Comparison of ENCODE assay signal across 8 cellular contexts in genomic region chrX:53088136-53088974, GRCh38. TPM values are rescaled to one million over a fixed set of nuclear protein-coding genes. Genes with fewer than 3 reads are reported as not detected.
DNase-seq lines count a peak whose midpoint lies in the region; ATAC-seq, FAIRE-seq and TF ChIP-seq lines count a peak whose summit lies in the region.

No MANE protein-coding gene starts in this region.

- H3K4me3 ChIP-seq in heart right ventricle (peak overlapping the region; percentile 10 to 58 (median 42)), pancreas (peak overlapping the region in 2 of 4 donors; percentile 9 to 41), thymus (ENCODE audit: low read length) (peak overlapping the region; percentile 50)

- 9 to 30% methylated on average over 40 to 51 of the region's 51 CpGs for WGBS in heart right ventricle, 2 donors
- WGBS in pancreas, 2 donors: 14 to 31% methylated on average over 49 to 51 of the region's 51 CpGs
- WGBS in thymus: 38% methylated on average over 51 of the region's 51 CpGs

- H3K27me3 ChIP-seq in heart right ventricle: peaks cover 0 to 16% (median 0%) of the 10 kb centered on the region in 7 donors
- peaks cover 0 to 5% (median 0%) of the 10 kb centered on the region in 4 donors for H3K27me3 ChIP-seq in pancreas
- H3K27me3 ChIP-seq in thymus (ENCODE audit: control insufficient read depth, insufficient read depth): no peaks in the 10 kb centered on the region

- H3K27ac ChIP-seq in heart right ventricle (peak overlapping the region; percentile 51 to 88 (median 82)), pancreas (peak overlapping the region; percentile 54 to 75 (median 69)), thymus (ENCODE audit: low read depth) (peak overlapping the region; percentile 86)

- no peak for TF ChIP-seq CTCF in heart right ventricle (IDR thresholded peaks at IDR 0.05)
- no peak for TF ChIP-seq CTCF in pancreas (IDR thresholded peaks at IDR 0.05)

- H3K9me3 ChIP-seq in heart right ventricle (no peaks in the 10 kb centered on the region), pancreas (no peaks in the 10 kb centered on the region), thymus (ENCODE audit: control insufficient read depth) (no peaks in the 10 kb centered on the region)

- H3K4me1 ChIP-seq in heart right ventricle: peaks cover 0 to 23% (median 6%) of the 10 kb centered on the region in 9 donors
- H3K4me1 ChIP-seq in pancreas: no peaks in the 10 kb centered on the region
- peaks cover 9% of the 10 kb centered on the region for H3K4me1 ChIP-seq in thymus (ENCODE audit: control insufficient read depth, insufficient read depth, low read length)

- peak; percentile 60 for DNase-seq in DMS153 (lab: John Stamatoyannopoulos, UW)
- peak; percentile 95 to 98 for DNase-seq in SHP77 (lab: John Stamatoyannopoulos, UW)
- peak; percentile 59 for DNase-seq in activated naive CD8-positive, alpha-beta T cell treated with anti-CD3 and anti-CD28 coated beads, Interleukin-2, amount 50 U/mL, for 16 hours (ENCODE audit: low read depth, low spot score)
- peak; percentile 77 to 79 for DNase-seq in heart right ventricle
- peak; percentile 79 to 92 (median 84) for DNase-seq in pancreas

- intact Hi-C loops in heart right ventricle (cut with DNase I): loop anchor here in 1 of 10 donors (2.0 kb wide), 1 partner anchor 18 kb away; no protein-coding TSS in a partner anchor
- intact Hi-C loops in pancreas (cut with DNase I): no loop called here

- H3K36me3 ChIP-seq in heart right ventricle (peaks cover 0 to 29% (median 0%) of the 10 kb centered on the region in 9 donors), pancreas (no peaks in the 10 kb centered on the region), thymus (ENCODE audit: control insufficient read depth, insufficient read depth) (peaks cover 32% of the 10 kb centered on the region)

- ATAC-seq in HG02884 (IDR thresholded peaks at IDR 0.05; ENCODE audit: unreplicated experiment) (peak; percentile 54), heart right ventricle (peak; percentile 83 to 94 (median 90)), pancreas (peak; percentile 84 to 91 (median 88)), GM18498 (IDR thresholded peaks at IDR 0.05; ENCODE audit: unreplicated experiment) (no peak)

- peak; percentile 75 for FAIRE-seq in pancreas (lab: Jason Lieb, UNC)

RNA-seq across cellular contexts. Expression of gene KANTR, which starts 5.6 kb away (rescaled TPM):
- 10 to 100 TPM in 2 of 10 donors, 1 to 10 TPM in 8; 2.7 to 11.5 (median 7.0) TPM for total RNA-seq in heart right ventricle
- polyA plus RNA-seq in heart right ventricle: 10 to 100 TPM in 1 of 2 donors, 1 to 10 TPM in 1; 2.1 to 12.6 TPM
- total RNA-seq in pancreas: 1 to 10 TPM; 2.4 to 7.2 (median 4.9) TPM
- polyA plus RNA-seq in pancreas: 10 to 100 TPM in 1 of 2 donors, 1 to 10 TPM in 1; 8.2 to 10.8 TPM
- polyA plus RNA-seq in thymus: 16.6 TPM

RNA-seq across cellular contexts. Expression of gene TSPYL2, which starts 6.2 kb away (rescaled TPM):
- total RNA-seq in heart right ventricle (10 to 100 TPM; 17.2 to 48.8 (median 25.5) TPM), pancreas (10 to 100 TPM; 11.8 to 34.5 (median 17.3) TPM)
- polyA plus RNA-seq in heart right ventricle (100 to 1,000 TPM in 1 of 2 donors, 10 to 100 TPM in 1; 54.4 to 136 TPM), pancreas (100 to 1,000 TPM; 120 to 134 TPM), thymus (256 TPM)

RNA-seq across cellular contexts. Expression of gene GPR173, which starts 39.8 kb away (rescaled TPM):
- total RNA-seq in heart right ventricle: 1 to 10 TPM in 3 of 10 donors, under 1 TPM in 7; 0.54 to 2.5 (median 0.73) TPM
- polyA plus RNA-seq in heart right ventricle: under 1 TPM; 0.70 to 0.95 TPM
- 1 to 10 TPM in 1 of 6 donors, under 1 TPM in 5; 0.20 to 1.1 (median 0.38) TPM for total RNA-seq in pancreas
- 1 to 10 TPM in 1 of 2 donors, under 1 TPM in 1; 0.68 to 1.9 TPM for polyA plus RNA-seq in pancreas
- polyA plus RNA-seq in thymus: 1.5 TPM
